In genomic region chr4:38670939-38671593, GRCh38 we compare ENCODE assay signal across 8 cellular contexts. TPM values are rescaled to one million over a fixed set of nuclear protein-coding genes. Genes with fewer than 3 reads are reported as not detected.
DNase-seq lines count a peak whose midpoint lies in the region; ATAC-seq lines count a peak whose summit lies in the region.

No MANE protein-coding gene starts in this region.

- H4K8ac ChIP-seq in trophoblast cell (ENCODE audit: low read depth, low read length) = no peak overlapping the region

- H2BK5ac ChIP-seq in trophoblast cell (ENCODE audit: low read depth, low read length, poor library complexity) = no peak overlapping the region

- H3K14ac ChIP-seq in trophoblast cell (ENCODE audit: low read length) = no peak overlapping the region

- H4K91ac ChIP-seq in trophoblast cell (ENCODE audit: low read depth, low read length) = no peak overlapping the region

- H3K9ac ChIP-seq in trophoblast cell (ENCODE audit: low read length) = no peak overlapping the region

- H3K4me2 ChIP-seq in trophoblast cell (ENCODE audit: low read length) = no peak overlapping the region

- H3K4ac ChIP-seq in trophoblast cell (ENCODE audit: low read depth, low read length) = peak overlapping the region; percentile 68

- no peak overlapping the region for H2BK120ac ChIP-seq in trophoblast cell (ENCODE audit: insufficient read depth, low read length, poor library complexity)

- H3K27me3 Mint-ChIP-seq in dendritic cell treated with granulocyte-macrophage colony-stimulating factor and Interleukin-4, amounts not matched to agents 40 ng/mL and 50 ng/mL, for 4 days = no peaks in the 10 kb centered on the region

- peaks cover 79% of the 10 kb centered on the region for H3K4me1 Mint-ChIP-seq in dendritic cell treated with granulocyte-macrophage colony-stimulating factor and Interleukin-4, amounts not matched to agents 40 ng/mL and 50 ng/mL, for 4 days (ENCODE audit: low read depth)

- H3K9me3 Mint-ChIP-seq in dendritic cell treated with granulocyte-macrophage colony-stimulating factor and Interleukin-4, amounts not matched to agents 40 ng/mL and 50 ng/mL, for 4 days = no peaks in the 10 kb centered on the region

- H2AK5ac ChIP-seq in trophoblast cell (ENCODE audit: low read length) = no peak overlapping the region

- no peaks in the 10 kb centered on the region for H3K27me3 ChIP-seq in trophoblast cell (ENCODE audit: insufficient read depth, low read length)

- H3K9me3 ChIP-seq in trophoblast cell (ENCODE audit: insufficient read depth, low read depth, low read length) = no peaks in the 10 kb centered on the region

- in situ Hi-C loops in KBM-7 (cut with MboI; ENCODE audit: low pct_unique_long_range_greater_than_20kb, low sequenced_read_pairs) = loop anchor here (25.0 kb wide), 1 partner anchor 359 kb away; no protein-coding TSS in a partner anchor

- no peak overlapping the region for H3K27ac ChIP-seq in trophoblast cell (ENCODE audit: low read depth, low read length)

- H2AFZ ChIP-seq in trophoblast cell (ENCODE audit: insufficient read depth, low read length, poor library complexity) = no peak overlapping the region

- H3K36me3 ChIP-seq in trophoblast cell (ENCODE audit: control insufficient read depth in 1 of 2, insufficient read depth in 2 of 2, low read length in 2 of 2) = peaks cover 0 to 2% of the 10 kb centered on the region in 2 experiments

- H2BK12ac ChIP-seq in trophoblast cell (ENCODE audit: low read length) = no peak overlapping the region

- peaks cover 23% of the 10 kb centered on the region for H3K79me2 ChIP-seq in trophoblast cell (ENCODE audit: control insufficient read depth, insufficient read depth, low read length, poor library complexity)

- DNase-seq in trophoblast cell (no peak), KBM-7 (no peak), SHP77 treated with DMSO at 0.1 percent for 48 hours (lab: John Stamatoyannopoulos, UW) (no peak), NCI-H1048 (lab: John Stamatoyannopoulos, UW) (no peak)

- WGBS in trophoblast cell (ENCODE audit: extremely low coverage, insufficient coverage, insufficient read length) = no CpG with 5 or more reads among the region's 10 CpGs

- intact Hi-C loops in dendritic cell treated with granulocyte-macrophage colony-stimulating factor and Interleukin-4, amounts not matched to agents 40 ng/mL and 50 ng/mL, for 4 days (cut with micrococcal nuclease) = loop anchor here (5.0 to 10.0 kb wide), 2 partner anchors 56 to 149 kb away; no protein-coding TSS in a partner anchor

- peaks cover 10% of the 10 kb centered on the region for H3K36me3 Mint-ChIP-seq in dendritic cell treated with granulocyte-macrophage colony-stimulating factor and Interleukin-4, amounts not matched to agents 40 ng/mL and 50 ng/mL, for 4 days (ENCODE audit: low read depth)

- H3K4me3 ChIP-seq in trophoblast cell (ENCODE audit: low read depth, low read length) = no peak overlapping the region

- peaks cover 26 to 35% of the 10 kb centered on the region in 2 experiments for H3K4me1 ChIP-seq in trophoblast cell (ENCODE audit: control insufficient read depth in 1 of 2, insufficient read depth in 2 of 2, low read length in 2 of 2)

- peak overlapping the region; percentile 93 for H3K27ac Mint-ChIP-seq in dendritic cell treated with granulocyte-macrophage colony-stimulating factor and Interleukin-4, amounts not matched to agents 40 ng/mL and 50 ng/mL, for 4 days

- no peak overlapping the region for H3K18ac ChIP-seq in trophoblast cell (ENCODE audit: low read length)

- peaks cover 6% of the 10 kb centered on the region for H3K79me1 ChIP-seq in trophoblast cell (ENCODE audit: low read length)

- H4K12ac ChIP-seq in trophoblast cell (ENCODE audit: low read depth, low read length) = no peak overlapping the region

- peak overlapping the region; percentile 59 for H3K4me3 Mint-ChIP-seq in dendritic cell treated with granulocyte-macrophage colony-stimulating factor and Interleukin-4, amounts not matched to agents 40 ng/mL and 50 ng/mL, for 4 days

- ATAC-seq in GM18858 (IDR thresholded peaks at IDR 0.05; ENCODE audit: unreplicated experiment) (peak; percentile 39), HG03432 (IDR thresholded peaks at IDR 0.05; ENCODE audit: unreplicated experiment) (peak; percentile 45), GM19455 (IDR thresholded peaks at IDR 0.05; ENCODE audit: unreplicated experiment) (no peak)

- no peak overlapping the region for H3K23ac ChIP-seq in trophoblast cell (ENCODE audit: low read length)

RNA-seq across cellular contexts. Expression of gene KLF3, which starts 7.1 kb away (rescaled TPM):
- 26.3 and 28.6 TPM in 2 replicates for polyA plus RNA-seq in trophoblast cell (2013)
